Comparison of ENCODE assay signal across 15 cellular contexts in the genomic region with DNA sequence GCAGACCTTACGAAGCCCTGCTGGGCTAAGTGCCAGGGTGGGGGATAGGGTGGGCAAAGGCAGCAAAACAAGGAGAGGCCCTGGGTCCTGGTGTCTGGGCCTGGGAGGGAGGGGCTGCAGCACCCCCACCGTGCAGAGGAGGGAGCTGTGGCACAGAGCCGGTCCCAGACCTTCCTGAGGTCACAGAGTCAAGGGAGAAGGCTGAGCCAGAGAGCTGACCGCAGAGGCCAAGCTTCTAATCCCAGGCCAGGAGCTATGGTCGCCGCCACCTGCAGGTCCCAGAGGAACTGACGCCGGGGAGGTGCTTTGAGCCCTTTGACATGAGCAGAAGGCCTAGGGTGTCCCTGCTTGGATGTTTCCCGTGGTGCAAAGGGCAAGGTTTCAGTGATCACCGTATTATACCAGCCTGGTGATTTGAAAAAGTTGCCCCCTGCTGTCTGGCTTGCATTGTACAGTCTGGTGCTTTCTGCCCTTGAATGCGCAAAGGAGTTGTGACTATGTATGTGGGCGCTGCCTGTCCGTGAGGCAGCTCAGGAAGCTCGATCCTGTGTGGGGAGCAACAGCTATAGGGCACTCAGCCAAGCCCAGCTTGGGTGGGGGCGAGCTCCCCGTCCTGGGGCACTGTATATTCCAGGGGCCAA. TPM values are rescaled to one million over a fixed set of nuclear protein-coding genes. Genes with fewer than 3 reads are reported as not detected.
A peak's percentile ranks its signal among the peaks of the same experiment; 100 is the strongest.
DNase-seq lines count a peak whose midpoint lies in the region; ATAC-seq and TF ChIP-seq lines count a peak whose summit lies in the region.
"Had no signal": no experiment of that assay in that cellular context is flagged by ENCODE, and none has a peak within 500 bp of the region (broad histone marks: within the 10 kb centered on the region; RNA-seq: fewer than 3 reads in every experiment).

No MANE protein-coding gene starts in this region.

- no peak overlapping the region for H3K4me3 ChIP-seq in AG09309 (ENCODE audit: control insufficient read depth, low read depth, low read length)
- H3K4me3 ChIP-seq in GM23338, result no peak overlapping the region

- no peaks in the 10 kb centered on the region for H3K36me3 ChIP-seq in GM23338 (ENCODE audit: insufficient read depth)
- H3K36me3 ChIP-seq: neutrophil had no signal

- H3K9me2 ChIP-seq in GM23338 (ENCODE audit: insufficient read depth), result no peaks in the 10 kb centered on the region

- H3K79me2 ChIP-seq in GM23338 (replicated peaks; ENCODE audit: insufficient read depth), result no peaks in the 10 kb centered on the region

- no peaks in the 10 kb centered on the region for H3K4me1 ChIP-seq in GM23338 (ENCODE audit: insufficient read depth)

- no peak overlapping the region for H3K27ac ChIP-seq in GM23338 (ENCODE audit: low read depth)
- H3K27ac ChIP-seq: neutrophil had no signal

- ATAC-seq in GM23338 (peak; percentile 95), left lobe of liver (peak; percentile 93), GM18873 (IDR thresholded peaks at IDR 0.05; ENCODE audit: low FRiP score, unreplicated experiment) (no peak)

- no peak overlapping the region for H3K4me2 ChIP-seq in GM23338

- H3K27ac Mint-ChIP-seq in GM23338 (no peak overlapping the region), chondrocyte (ENCODE audit: unreplicated experiment) (no peak overlapping the region)
- H3K27ac Mint-ChIP-seq: activated CD4-positive, alpha-beta memory T cell treated with anti-CD3 and anti-CD28 coated beads, Interleukin-2, amount 10 ng/mL, durations not matched to agents 7 days and 5 days had no signal

- H3K36me3 Mint-ChIP-seq in GM23338 (ENCODE audit: low read depth) (peaks cover 19% of the 10 kb centered on the region), chondrocyte (ENCODE audit: low read depth) (peaks cover 1% of the 10 kb centered on the region)

- in situ Hi-C loops in GM13976 (cut with MboI; ENCODE audit: low sequenced_read_pairs, unreplicated experiment), result no loop called here

- no peaks in the 10 kb centered on the region for H4K20me1 ChIP-seq in GM23338 (replicated peaks; ENCODE audit: insufficient read depth)

- H3K4me3 Mint-ChIP-seq in GM23338 (no peak overlapping the region), chondrocyte (ENCODE audit: unreplicated experiment) (no peak overlapping the region)
- H3K4me3 Mint-ChIP-seq: activated CD4-positive, alpha-beta memory T cell treated with anti-CD3 and anti-CD28 coated beads, Interleukin-2, amount 10 ng/mL, durations not matched to agents 7 days and 5 days had no signal

- DNase-seq in AG09309 (ENCODE audit: low read depth), result no peak
- DNase-seq in GM23338 (ENCODE audit: low spot score), result peak; percentile 69
- no peak for DNase-seq in chondrocyte (ENCODE audit: low spot score)
- DNase-seq in left lobe of liver (ENCODE audit: low spot score), result peak; percentile 59
- no peak for DNase-seq in amygdala (lab: John Stamatoyannopoulos, UW)
- DNase-seq in NCI-H1417 treated with DMSO at 0.1 percent for 48 hours (lab: John Stamatoyannopoulos, UW), result no peak
- DNase-seq in GM13976 (ENCODE audit: low spot score), result no peak
- DNase-seq: activated CD4-positive, alpha-beta memory T cell treated with anti-CD3 and anti-CD28 coated beads, Interleukin-2, amount 10 ng/mL, durations not matched to agents 7 days and 5 days; NCI-H1092; NCI-H82; stimulated activated CD4-positive, alpha-beta T cell treated with anti-CD3 and anti-CD28 coated beads, Interleukin-2, amount 100 ng/mL, for 24 hours; substantia nigra had no signal

- H3K27me3 Mint-ChIP-seq in GM23338 (ENCODE audit: insufficient read depth, low read depth, poor library complexity), result peaks cover 4% of the 10 kb centered on the region
- H3K27me3 Mint-ChIP-seq in chondrocyte (ENCODE audit: low read depth), result peaks cover 24% of the 10 kb centered on the region
- H3K27me3 Mint-ChIP-seq: activated CD4-positive, alpha-beta memory T cell treated with anti-CD3 and anti-CD28 coated beads, Interleukin-2, amount 10 ng/mL, durations not matched to agents 7 days and 5 days had no signal

- peak; percentile 26 for TF ChIP-seq CTCF in AG09309 (IDR thresholded peaks at IDR 0.05; ENCODE audit: control insufficient read depth, insufficient read depth, low read depth, low read length, missing control alignments)
- TF ChIP-seq CTCF in GM23338 (conservative IDR thresholded peaks at IDR 0.05; ENCODE audit: low read depth in 2 of 2), result peak in 1 of 2 experiments; percentile 44; a peak in 3 of 4 replicates
- peak; percentile 13 for TF ChIP-seq CTCF in chondrocyte (IDR thresholded peaks at IDR 0.05)
- TF ChIP-seq CTCF in GM13976 (IDR thresholded peaks at IDR 0.05; ENCODE audit: borderline replicate concordance, control extremely low read depth, extremely low read depth, insufficient read depth, missing control alignments), result no peak

- H3K27me3 ChIP-seq in GM23338 (ENCODE audit: insufficient read depth), result no peaks in the 10 kb centered on the region
- H3K27me3 ChIP-seq: neutrophil had no signal

- no peak overlapping the region for H2AFZ ChIP-seq in GM23338

- H3K9me3 Mint-ChIP-seq in GM23338, result peaks cover 35% of the 10 kb centered on the region
- peaks cover 12% of the 10 kb centered on the region for H3K9me3 Mint-ChIP-seq in chondrocyte (ENCODE audit: low read depth)

- H3K4me1 Mint-ChIP-seq in GM23338 (no peaks in the 10 kb centered on the region), chondrocyte (ENCODE audit: low read depth) (peaks cover 25% of the 10 kb centered on the region)
- H3K4me1 Mint-ChIP-seq: activated CD4-positive, alpha-beta memory T cell treated with anti-CD3 and anti-CD28 coated beads, Interleukin-2, amount 10 ng/mL, durations not matched to agents 7 days and 5 days had no signal

- no peaks in the 10 kb centered on the region for H3F3A ChIP-seq in GM23338 (replicated peaks; ENCODE audit: low read depth)

TF ChIP-seq in GM23338, 12 proteins besides CTCF, POLR2A, EP300 and RAD21 (continues in another document):
- TF ChIP-seq ZNF331 (CRISPR knock-in tag; IDR thresholded peaks at IDR 0.05; ENCODE audit: low read depth) (no peak), CREB1 (CRISPR knock-in tag; IDR thresholded peaks at IDR 0.05; ENCODE audit: low read depth) (no peak), EZH2phosphoT487 (IDR thresholded peaks at IDR 0.05; ENCODE audit: unreplicated experiment) (no peak), POLR2AphosphoS5 (IDR thresholded peaks at IDR 0.05; ENCODE audit: low read depth) (no peak), NANOG (IDR thresholded peaks at IDR 0.05; ENCODE audit: borderline replicate concordance) (no peak)
- TF ChIP-seq, protein P1, sequence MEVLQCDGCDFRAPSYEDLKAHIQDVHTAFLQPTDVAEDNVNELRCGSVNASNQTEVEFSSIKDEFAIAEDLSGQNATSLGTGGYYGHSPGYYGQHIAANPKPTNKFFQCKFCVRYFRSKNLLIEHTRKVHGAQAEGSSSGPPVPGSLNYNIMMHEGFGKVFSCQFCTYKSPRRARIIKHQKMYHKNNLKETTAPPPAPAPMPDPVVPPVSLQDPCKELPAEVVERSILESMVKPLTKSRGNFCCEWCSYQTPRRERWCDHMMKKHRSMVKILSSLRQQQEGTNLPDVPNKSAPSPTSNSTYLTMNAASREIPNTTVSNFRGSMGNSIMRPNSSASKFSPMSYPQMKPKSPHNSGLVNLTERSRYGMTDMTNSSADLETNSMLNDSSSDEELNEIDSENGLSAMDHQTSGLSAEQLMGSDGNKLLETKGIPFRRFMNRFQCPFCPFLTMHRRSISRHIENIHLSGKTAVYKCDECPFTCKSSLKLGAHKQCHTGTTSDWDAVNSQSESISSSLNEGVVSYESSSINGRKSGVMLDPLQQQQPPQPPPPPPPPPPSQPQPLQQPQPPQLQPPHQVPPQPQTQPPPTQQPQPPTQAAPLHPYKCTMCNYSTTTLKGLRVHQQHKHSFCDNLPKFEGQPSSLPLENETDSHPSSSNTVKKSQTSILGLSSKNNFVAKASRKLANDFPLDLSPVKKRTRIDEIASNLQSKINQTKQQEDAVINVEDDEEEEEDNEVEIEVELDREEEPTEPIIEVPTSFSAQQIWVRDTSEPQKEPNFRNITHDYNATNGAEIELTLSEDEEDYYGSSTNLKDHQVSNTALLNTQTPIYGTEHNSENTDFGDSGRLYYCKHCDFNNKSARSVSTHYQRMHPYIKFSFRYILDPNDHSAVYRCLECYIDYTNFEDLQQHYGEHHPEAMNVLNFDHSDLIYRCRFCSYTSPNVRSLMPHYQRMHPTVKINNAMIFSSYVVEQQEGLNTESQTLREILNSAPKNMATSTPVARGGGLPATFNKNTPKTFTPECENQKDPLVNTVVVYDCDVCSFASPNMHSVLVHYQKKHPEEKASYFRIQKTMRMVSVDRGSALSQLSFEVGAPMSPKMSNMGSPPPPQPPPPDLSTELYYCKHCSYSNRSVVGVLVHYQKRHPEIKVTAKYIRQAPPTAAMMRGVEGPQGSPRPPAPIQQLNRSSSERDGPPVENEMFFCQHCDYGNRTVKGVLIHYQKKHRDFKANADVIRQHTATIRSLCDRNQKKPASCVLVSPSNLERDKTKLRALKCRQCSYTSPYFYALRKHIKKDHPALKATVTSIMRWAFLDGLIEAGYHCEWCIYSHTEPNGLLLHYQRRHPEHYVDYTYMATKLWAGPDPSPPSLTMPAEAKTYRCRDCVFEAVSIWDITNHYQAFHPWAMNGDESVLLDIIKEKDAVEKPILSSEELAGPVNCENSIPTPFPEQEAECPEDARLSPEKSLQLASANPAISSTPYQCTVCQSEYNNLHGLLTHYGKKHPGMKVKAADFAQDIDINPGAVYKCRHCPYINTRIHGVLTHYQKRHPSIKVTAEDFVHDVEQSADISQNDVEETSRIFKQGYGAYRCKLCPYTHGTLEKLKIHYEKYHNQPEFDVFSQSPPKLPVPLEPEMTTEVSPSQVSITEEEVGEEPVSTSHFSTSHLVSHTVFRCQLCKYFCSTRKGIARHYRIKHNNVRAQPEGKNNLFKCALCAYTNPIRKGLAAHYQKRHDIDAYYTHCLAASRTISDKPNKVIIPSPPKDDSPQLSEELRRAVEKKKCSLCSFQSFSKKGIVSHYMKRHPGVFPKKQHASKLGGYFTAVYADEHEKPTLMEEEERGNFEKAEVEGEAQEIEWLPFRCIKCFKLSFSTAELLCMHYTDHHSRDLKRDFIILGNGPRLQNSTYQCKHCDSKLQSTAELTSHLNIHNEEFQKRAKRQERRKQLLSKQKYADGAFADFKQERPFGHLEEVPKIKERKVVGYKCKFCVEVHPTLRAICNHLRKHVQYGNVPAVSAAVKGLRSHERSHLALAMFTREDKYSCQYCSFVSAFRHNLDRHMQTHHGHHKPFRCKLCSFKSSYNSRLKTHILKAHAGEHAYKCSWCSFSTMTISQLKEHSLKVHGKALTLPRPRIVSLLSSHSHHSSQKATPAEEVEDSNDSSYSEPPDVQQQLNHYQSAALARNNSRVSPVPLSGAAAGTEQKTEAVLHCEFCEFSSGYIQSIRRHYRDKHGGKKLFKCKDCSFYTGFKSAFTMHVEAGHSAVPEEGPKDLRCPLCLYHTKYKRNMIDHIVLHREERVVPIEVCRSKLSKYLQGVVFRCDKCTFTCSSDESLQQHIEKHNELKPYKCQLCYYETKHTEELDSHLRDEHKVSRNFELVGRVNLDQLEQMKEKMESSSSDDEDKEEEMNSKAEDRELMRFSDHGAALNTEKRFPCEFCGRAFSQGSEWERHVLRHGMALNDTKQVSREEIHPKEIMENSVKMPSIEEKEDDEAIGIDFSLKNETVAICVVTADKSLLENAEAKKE (CRISPR knock-in tag; IDR thresholded peaks at IDR 0.05), result no peak

RNA-seq across cellular contexts. Expression of gene EDAR, which starts 44.3 kb away (rescaled TPM):
- not detected in 2 replicates for total RNA-seq in GM23338 (2014; rRNA removed; shearing (Covaris generic))
- polyA plus RNA-seq in GM23338 (2016; fragmentation: Nextera tagmentation; extraction: Ambion mirVana), result 0.10 TPM in 1 of 2 replicates, not detected in the other
- total RNA-seq in chondrocyte (not detected in 3 replicates), left lobe of liver (1.8 TPM)
- total RNA-seq: activated CD4-positive, alpha-beta memory T cell treated with anti-CD3 and anti-CD28 coated beads, Interleukin-2, amount 10 ng/mL, durations not matched to agents 7 days and 5 days; endothelial cell of umbilical vein had no signal
- polyA plus RNA-seq: endothelial cell of umbilical vein had no signal

Comparison
In these comparisons a context has a peak if more than half of its experiments do, and no peak if none do; other contexts are left out.
1. DNase-seq: peak in GM23338 (single experiment) and left lobe of liver (single experiment); none in AG09309 (single experiment), chondrocyte (single experiment), amygdala (0 of 56), NCI-H1417 treated with DMSO at 0.1 percent for 48 hours (single experiment) and GM13976 (single experiment).